Comparison of ENCODE assay signal across 8 cellular contexts in the genomic region with DNA sequence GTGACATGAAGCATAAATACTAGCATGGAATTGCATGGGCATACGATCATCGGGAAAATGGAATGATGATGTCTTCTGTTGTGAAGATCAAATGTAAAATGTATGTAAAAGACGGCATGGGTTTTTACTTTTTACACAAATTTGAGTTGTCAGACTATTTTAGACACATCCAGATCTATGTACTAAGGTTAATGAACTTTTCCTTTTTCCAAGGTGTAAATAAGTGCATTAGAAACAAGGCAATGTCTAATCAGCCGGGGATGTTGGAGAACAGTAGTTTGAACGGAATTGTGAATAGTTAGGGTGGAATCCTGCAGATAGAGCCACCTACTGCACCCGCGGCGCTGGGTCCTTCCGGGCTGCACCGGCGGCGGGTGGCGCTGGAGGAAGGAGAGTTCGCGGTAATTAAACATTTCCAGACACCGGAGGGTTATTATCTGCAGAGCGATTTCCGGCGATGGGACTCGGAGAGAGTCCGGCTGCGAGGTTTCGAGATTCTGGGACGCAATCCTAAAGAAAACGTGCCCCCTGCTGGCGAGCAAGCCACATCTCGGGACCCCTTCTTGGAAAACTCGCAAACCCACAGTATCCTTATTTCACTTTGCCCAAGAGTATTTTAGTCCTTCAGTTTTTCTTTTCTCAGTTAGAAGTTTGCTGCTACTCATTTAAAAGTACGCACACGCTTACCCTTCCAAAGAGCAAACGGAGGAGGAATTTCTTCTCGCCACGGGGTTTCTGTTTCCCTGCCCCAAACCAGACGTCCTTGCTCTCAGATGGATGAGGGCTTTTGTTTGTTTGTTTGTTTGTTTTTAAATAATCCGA. TPM values are rescaled to one million over a fixed set of nuclear protein-coding genes. Genes with fewer than 3 reads are reported as not detected.
DNase-seq lines count a peak whose midpoint lies in the region; ATAC-seq and TF ChIP-seq lines count a peak whose summit lies in the region.

No MANE protein-coding gene starts in this region.

- peak overlapping the region; percentile 55 for H3K4me3 ChIP-seq in A673 (ENCODE audit: low read depth, low read length, poor library complexity, severe bottlenecking)
- peak overlapping the region; percentile 76 for H3K4me3 ChIP-seq in fibroblast of pulmonary artery (replicated peaks; ENCODE audit: low read depth, low read length)
- H3K4me3 ChIP-seq in upper lobe of left lung: peak overlapping the region; percentile 53 to 66 (median 60)

- H3K27ac ChIP-seq in A673 (ENCODE audit: low read depth, low read length, poor library complexity, severe bottlenecking) (no peak overlapping the region), upper lobe of left lung (peak overlapping the region in 1 of 4 donors; percentile 49)

- CTCF ChIA-PET in A673 (lab: Charles Lee): no interaction called here
- CTCF ChIA-PET in activated CD8-positive, alpha-beta memory T cell treated with anti-CD3 and anti-CD28 coated beads, Interleukin-2, amount 10 ng/mL, durations not matched to agents 7 days and 5 days (lab: Charles Lee): interaction anchor here (1.2 to 4.3 kb wide), 2 partner anchors 13 kb away, joined by 5 to 25 read pairs; no protein-coding TSS in a partner anchor

- peaks cover 83% of the 10 kb centered on the region for H3K27me3 Mint-ChIP-seq in activated CD8-positive, alpha-beta memory T cell treated with anti-CD3 and anti-CD28 coated beads, Interleukin-2, amount 10 ng/mL, durations not matched to agents 7 days and 5 days
- peaks cover 19 to 28% of the 10 kb centered on the region in 2 donors for H3K27me3 Mint-ChIP-seq in natural killer cell (ENCODE audit: low read depth in 2 of 2)

- POLR2A ChIA-PET in A673 (lab: Charles Lee; ENCODE audit: low non-redundant PET): no interaction called here

- no peak for TF ChIP-seq POLR2A in upper lobe of left lung (IDR thresholded peaks at IDR 0.05)

- no peak for TF ChIP-seq EP300 in upper lobe of left lung (IDR thresholded peaks at IDR 0.05)

- no TSS peak for BruUV-seq in A673 (replicated peaks; lab: Mats Ljungman, UMichigan)

- H3K4me3 Mint-ChIP-seq in activated CD8-positive, alpha-beta memory T cell treated with anti-CD3 and anti-CD28 coated beads, Interleukin-2, amount 10 ng/mL, durations not matched to agents 7 days and 5 days: peak overlapping the region; percentile 87
- peak overlapping the region; percentile 98 for H3K4me3 Mint-ChIP-seq in natural killer cell

- H3K4me1 ChIP-seq in A673 (ENCODE audit: insufficient read depth, low read length, poor library complexity, severe bottlenecking): peaks cover 7% of the 10 kb centered on the region
- H3K4me1 ChIP-seq in upper lobe of left lung: peaks cover 16 to 37% (median 29%) of the 10 kb centered on the region in 4 donors

- 0 to 1% methylated on average over 35 of the region's 35 CpGs for WGBS in upper lobe of left lung, 2 donors

- peaks cover 25% of the 10 kb centered on the region for H3K4me1 Mint-ChIP-seq in activated CD8-positive, alpha-beta memory T cell treated with anti-CD3 and anti-CD28 coated beads, Interleukin-2, amount 10 ng/mL, durations not matched to agents 7 days and 5 days
- H3K4me1 Mint-ChIP-seq in natural killer cell: peaks cover 26 to 36% of the 10 kb centered on the region in 2 donors

- intact Hi-C loops in A673 (cut with micrococcal nuclease; ENCODE audit: unreplicated experiment) (loop anchor here (1.0 to 5.0 kb wide), 5 partner anchors 304 to 976 kb away; no protein-coding TSS in a partner anchor), natural killer cell (cut with micrococcal nuclease) (loop anchor here (1.0 to 5.0 kb wide), 3 partner anchors 15 to 802 kb away; a partner anchor contains a TSS)

- H3K9me3 Mint-ChIP-seq in activated CD8-positive, alpha-beta memory T cell treated with anti-CD3 and anti-CD28 coated beads, Interleukin-2, amount 10 ng/mL, durations not matched to agents 7 days and 5 days (ENCODE audit: low read depth): no peaks in the 10 kb centered on the region
- no peaks in the 10 kb centered on the region for H3K9me3 Mint-ChIP-seq in natural killer cell

- peak; percentile 80 for TF ChIP-seq CTCF in A673 (conservative IDR thresholded peaks at IDR 0.05; ENCODE audit: low read depth, low read length)
- peak; percentile 68 for TF ChIP-seq CTCF in GM12872 (IDR thresholded peaks at IDR 0.05; ENCODE audit: insufficient read depth, low read depth, low read length)
- peak; percentile 82 for TF ChIP-seq CTCF in fibroblast of pulmonary artery (IDR thresholded peaks at IDR 0.05; ENCODE audit: low read length, missing control alignments)
- TF ChIP-seq CTCF in natural killer cell (IDR thresholded peaks at IDR 0.05): peak; percentile 34
- TF ChIP-seq CTCF in upper lobe of left lung (IDR thresholded peaks at IDR 0.05): peak; percentile 64 to 85 (median 78)

- H3K36me3 Mint-ChIP-seq in activated CD8-positive, alpha-beta memory T cell treated with anti-CD3 and anti-CD28 coated beads, Interleukin-2, amount 10 ng/mL, durations not matched to agents 7 days and 5 days: no peaks in the 10 kb centered on the region
- no peaks in the 10 kb centered on the region for H3K36me3 Mint-ChIP-seq in natural killer cell

- no peaks in the 10 kb centered on the region for H3K36me3 ChIP-seq in A673 (ENCODE audit: insufficient read depth, low read length, poor library complexity, severe bottlenecking)
- H3K36me3 ChIP-seq in upper lobe of left lung: no peaks in the 10 kb centered on the region

- peak overlapping the region; percentile 42 for H3K27ac Mint-ChIP-seq in activated CD8-positive, alpha-beta memory T cell treated with anti-CD3 and anti-CD28 coated beads, Interleukin-2, amount 10 ng/mL, durations not matched to agents 7 days and 5 days
- H3K27ac Mint-ChIP-seq in natural killer cell: peak overlapping the region; percentile 60 to 71

- no peaks in the 10 kb centered on the region for H3K9me3 ChIP-seq in A673 (ENCODE audit: low read depth, low read length, poor library complexity, severe bottlenecking)
- H3K9me3 ChIP-seq in upper lobe of left lung: no peaks in the 10 kb centered on the region

- H3K27me3 ChIP-seq in A673 (replicated peaks; ENCODE audit: insufficient read depth, low read depth, low read length, poor library complexity) (peaks cover 92% of the 10 kb centered on the region), upper lobe of left lung (peaks cover 0 to 22% (median 11%) of the 10 kb centered on the region in 4 donors)

- ATAC-seq in HG03175 (IDR thresholded peaks at IDR 0.05; ENCODE audit: unreplicated experiment): peak; percentile 43
- ATAC-seq in activated CD8-positive, alpha-beta memory T cell treated with anti-CD3 and anti-CD28 coated beads, Interleukin-2, amount 10 ng/mL, durations not matched to agents 7 days and 5 days: peak; percentile 43
- peak; percentile 44 to 48 (median 48) for ATAC-seq in natural killer cell
- ATAC-seq in upper lobe of left lung (ENCODE audit: low FRiP score in 2 of 2): peak; percentile 58 to 80

- DNase-seq in A673 (ENCODE audit: low spot score) (peak; percentile 89), NCI-H446 treated with DMSO at 0.1 percent for 48 hours (lab: John Stamatoyannopoulos, UW) (peak; percentile 23), fibroblast of pulmonary artery (ENCODE audit: low read depth) (peak; percentile 88), natural killer cell (no peak), upper lobe of left lung (peak; percentile 81 to 87)
- peak; percentile 55 for DNase-seq in activated CD8-positive, alpha-beta memory T cell treated with anti-CD3 and anti-CD28 coated beads, Interleukin-2, amount 10 ng/mL, durations not matched to agents 7 days and 5 days

RNA-seq across cellular contexts. Expression of a gene that starts 4.4 kb away (rescaled TPM):
- total RNA-seq in A673 (2021) (0.13 and 0.84 TPM in 2 replicates), natural killer cell (not detected), upper lobe of left lung (10 to 100 TPM in 2 of 6 donors, 1 to 10 TPM in 4; 3.2 to 19.4 (median 7.5) TPM)
- total RNA-seq in activated CD8-positive, alpha-beta memory T cell treated with anti-CD3 and anti-CD28 coated beads, Interleukin-2, amount 10 ng/mL, durations not matched to agents 7 days and 5 days: not detected
